In the genomic region with DNA sequence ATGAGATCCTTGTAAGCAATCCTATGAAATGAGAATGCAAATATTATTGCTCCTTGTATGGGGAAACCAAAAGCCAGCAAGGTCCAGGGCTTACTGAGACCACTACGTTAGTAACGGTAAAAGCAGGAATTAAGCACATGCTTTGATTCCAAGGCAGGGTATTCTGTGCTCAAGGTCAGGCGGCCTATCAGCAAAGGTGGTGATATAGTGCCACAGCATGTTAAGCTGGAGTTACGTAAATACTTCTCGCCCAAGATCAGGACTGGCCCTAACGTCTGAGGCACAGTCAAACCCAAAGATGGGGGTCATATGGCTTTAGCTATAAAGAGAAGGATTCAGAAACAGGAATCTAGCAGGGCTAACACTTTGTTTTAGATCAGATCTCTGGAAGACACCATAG, we compare ENCODE assay signal across 23 cellular contexts. TPM values are rescaled to one million over a fixed set of nuclear protein-coding genes. Genes with fewer than 3 reads are reported as not detected.
DNase-seq lines count a peak whose midpoint lies in the region; ATAC-seq, FAIRE-seq and TF ChIP-seq lines count a peak whose summit lies in the region.
"Had no signal": no experiment of that assay in that cellular context is flagged by ENCODE, and none has a peak within 500 bp of the region (broad histone marks: within the 10 kb centered on the region; RNA-seq: fewer than 3 reads in every experiment).

No MANE protein-coding gene starts in this region.

- H3K4me3 ChIP-seq in A673 (ENCODE audit: low read depth, low read length, poor library complexity, severe bottlenecking) = no peak overlapping the region
- H3K4me3 ChIP-seq in psoas muscle = no peak overlapping the region
- H3K4me3 ChIP-seq: BLaER1 treated with 17β-estradiol and CSF1 and Interleukin-3, amounts not matched to agents 10 nM and 100 nM; GM12878 had no signal

- peaks cover 16% of the 10 kb centered on the region for H3K9me3 ChIP-seq in A673 (ENCODE audit: low read depth, low read length, poor library complexity, severe bottlenecking)
- H3K9me3 ChIP-seq in psoas muscle = no peaks in the 10 kb centered on the region
- H3K9me3 ChIP-seq: BLaER1 treated with 17β-estradiol and CSF1 and Interleukin-3, amounts not matched to agents 10 nM and 100 nM; Caco-2 had no signal

- H3K27me3 ChIP-seq in A673 (replicated peaks; ENCODE audit: insufficient read depth, low read depth, low read length, poor library complexity) (no peaks in the 10 kb centered on the region), psoas muscle (ENCODE audit: insufficient read depth in 3 of 3, low read length in 2 of 3) (no peaks in the 10 kb centered on the region)
- H3K27me3 ChIP-seq: BLaER1 treated with 17β-estradiol and CSF1 and Interleukin-3, amounts not matched to agents 10 nM and 100 nM had no signal

- FAIRE-seq in GM12892 (lab: Jason Lieb, UNC) = peak; percentile 21
- FAIRE-seq: A204.1, D721Med, GM12878 had no signal

- no TSS peak for BruUV-seq in A673 (replicated peaks; lab: Mats Ljungman, UMichigan)

- 88 to 92% (median 90%) methylated on average over 6 of the region's 6 CpGs for WGBS in psoas muscle, 3 donors

- POLR2A ChIA-PET in A673 (lab: Charles Lee; ENCODE audit: low non-redundant PET) = no interaction called here
- POLR2A ChIA-PET in WTC11 (lab: Charles Lee) = no interaction called here

- ATAC-seq in WTC11 = no peak
- no peak for ATAC-seq in HG02870 (IDR thresholded peaks at IDR 0.05; ENCODE audit: unreplicated experiment)
- no peak for ATAC-seq in psoas muscle
- ATAC-seq: CD8-positive, alpha-beta T cell; GM12878 had no signal

- no peaks in the 10 kb centered on the region for H3K27me3 Mint-ChIP-seq in WTC11 (ENCODE audit: low read depth)
- H3K27me3 Mint-ChIP-seq in nephron progenitor cell (ENCODE audit: low read depth, poor library complexity) = no peaks in the 10 kb centered on the region
- no peaks in the 10 kb centered on the region for H3K27me3 Mint-ChIP-seq in activated T-cell treated with anti-CD3 and anti-CD28 coated beads, Interleukin-2, amount 50 U/mL, for 24 hours
- H3K27me3 Mint-ChIP-seq: B cell; CD4-positive, alpha-beta T cell had no signal

- DNase-seq in A673 (ENCODE audit: low spot score) (no peak), GM12892 (ENCODE audit: insufficient read length) (no peak), WTC11 (ENCODE audit: low spot score) (no peak), nephron progenitor cell (no peak), psoas muscle (no peak)
- DNase-seq in activated T-cell treated with anti-CD3 and anti-CD28 coated beads, Interleukin-2, amount 50 U/mL, for 24 hours = no peak
- DNase-seq: 8988T; AML-193; Caco-2; Calu3; CD4-positive, alpha-beta T cell; CD8-positive, alpha-beta T cell; DMS79; DND-41; EL; GDM1 had no signal

- peaks cover 21% of the 10 kb centered on the region for H3K36me3 ChIP-seq in A673 (ENCODE audit: insufficient read depth, low read length, poor library complexity, severe bottlenecking)
- H3K36me3 ChIP-seq in psoas muscle (ENCODE audit: insufficient read depth in 1 of 2, low read depth in 1 of 2) = no peaks in the 10 kb centered on the region

- no peaks in the 10 kb centered on the region for H3K9me3 Mint-ChIP-seq in WTC11
- no peaks in the 10 kb centered on the region for H3K9me3 Mint-ChIP-seq in nephron progenitor cell
- H3K9me3 Mint-ChIP-seq in activated T-cell treated with anti-CD3 and anti-CD28 coated beads, Interleukin-2, amount 50 U/mL, for 24 hours = no peaks in the 10 kb centered on the region
- H3K9me3 Mint-ChIP-seq: CD4-positive, alpha-beta T cell; CD8-positive, alpha-beta T cell had no signal

- H3K36me3 Mint-ChIP-seq in WTC11 = no peaks in the 10 kb centered on the region
- no peaks in the 10 kb centered on the region for H3K36me3 Mint-ChIP-seq in nephron progenitor cell (ENCODE audit: low read depth)
- H3K36me3 Mint-ChIP-seq in activated T-cell treated with anti-CD3 and anti-CD28 coated beads, Interleukin-2, amount 50 U/mL, for 24 hours (ENCODE audit: low read depth) = peaks cover 16% of the 10 kb centered on the region

- H3K27ac Mint-ChIP-seq in WTC11 (peak overlapping the region; percentile 2; the same call in 1 of the 2 replicates), nephron progenitor cell (peak overlapping the region; percentile 3)
- no peak overlapping the region for H3K27ac Mint-ChIP-seq in activated T-cell treated with anti-CD3 and anti-CD28 coated beads, Interleukin-2, amount 50 U/mL, for 24 hours
- H3K27ac Mint-ChIP-seq: B cell; CD4-positive, alpha-beta T cell; CD8-positive, alpha-beta T cell had no signal

- peak overlapping the region; percentile 99 for H3K27ac ChIP-seq in A673 (ENCODE audit: low read depth, low read length, poor library complexity, severe bottlenecking)
- no peak overlapping the region for H3K27ac ChIP-seq in psoas muscle
- H3K27ac ChIP-seq: BLaER1 treated with 17β-estradiol and CSF1 and Interleukin-3, amounts not matched to agents 10 nM and 100 nM; C4-2B had no signal

- TF ChIP-seq CTCF in A673 (conservative IDR thresholded peaks at IDR 0.05; ENCODE audit: low read depth, low read length) = no peak
- no peak for TF ChIP-seq CTCF in WTC11 (IDR thresholded peaks at IDR 0.05)
- TF ChIP-seq CTCF in nephron progenitor cell (IDR thresholded peaks at IDR 0.05) = no peak
- no peak for TF ChIP-seq CTCF in psoas muscle (IDR thresholded peaks at IDR 0.05)

- H3K4me3 Mint-ChIP-seq in WTC11 (no peak overlapping the region), nephron progenitor cell (no peak overlapping the region)
- H3K4me3 Mint-ChIP-seq in activated T-cell treated with anti-CD3 and anti-CD28 coated beads, Interleukin-2, amount 50 U/mL, for 24 hours = no peak overlapping the region
- H3K4me3 Mint-ChIP-seq: B cell; CD4-positive, alpha-beta T cell; CD8-positive, alpha-beta T cell had no signal

- H3K4me1 Mint-ChIP-seq in WTC11 (no peaks in the 10 kb centered on the region), nephron progenitor cell (peaks cover 13% of the 10 kb centered on the region)
- H3K4me1 Mint-ChIP-seq in activated T-cell treated with anti-CD3 and anti-CD28 coated beads, Interleukin-2, amount 50 U/mL, for 24 hours (ENCODE audit: low read depth) = peaks cover 42% of the 10 kb centered on the region
- H3K4me1 Mint-ChIP-seq: B cell had no signal

- intact Hi-C loops in A673 (cut with micrococcal nuclease; ENCODE audit: unreplicated experiment) = no loop called here
- intact Hi-C loops in psoas muscle (cut with DNase I) = no loop called here

- CTCF ChIA-PET in A673 (lab: Charles Lee) (no interaction called here), WTC11 (lab: Charles Lee) (no interaction called here)

- TF ChIP-seq POLR2A in GM12892 (IDR thresholded peaks at IDR 0.05; ENCODE audit: low read depth, low read length) = no peak

- H3K4me1 ChIP-seq in A673 (ENCODE audit: insufficient read depth, low read length, poor library complexity, severe bottlenecking) = peaks cover 77% of the 10 kb centered on the region
- no peaks in the 10 kb centered on the region for H3K4me1 ChIP-seq in psoas muscle
- H3K4me1 ChIP-seq: BLaER1 treated with 17β-estradiol and CSF1 and Interleukin-3, amounts not matched to agents 10 nM and 100 nM had no signal

TF ChIP-seq in WTC11, 78 proteins besides CTCF, POLR2A, EP300 and RAD21 (continues in another document):
- TF ChIP-seq, protein P1, sequence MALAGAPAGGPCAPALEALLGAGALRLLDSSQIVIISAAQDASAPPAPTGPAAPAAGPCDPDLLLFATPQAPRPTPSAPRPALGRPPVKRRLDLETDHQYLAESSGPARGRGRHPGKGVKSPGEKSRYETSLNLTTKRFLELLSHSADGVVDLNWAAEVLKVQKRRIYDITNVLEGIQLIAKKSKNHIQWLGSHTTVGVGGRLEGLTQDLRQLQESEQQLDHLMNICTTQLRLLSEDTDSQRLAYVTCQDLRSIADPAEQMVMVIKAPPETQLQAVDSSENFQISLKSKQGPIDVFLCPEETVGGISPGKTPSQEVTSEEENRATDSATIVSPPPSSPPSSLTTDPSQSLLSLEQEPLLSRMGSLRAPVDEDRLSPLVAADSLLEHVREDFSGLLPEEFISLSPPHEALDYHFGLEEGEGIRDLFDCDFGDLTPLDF (CRISPR knock-in tag; IDR thresholded peaks at IDR 0.05) = no peak
- TF ChIP-seq GRHL2 (CRISPR knock-in tag; IDR thresholded peaks at IDR 0.05; ENCODE audit: insufficient replicate concordance, severe bottlenecking) = no peak
- TF ChIP-seq, protein P2, sequence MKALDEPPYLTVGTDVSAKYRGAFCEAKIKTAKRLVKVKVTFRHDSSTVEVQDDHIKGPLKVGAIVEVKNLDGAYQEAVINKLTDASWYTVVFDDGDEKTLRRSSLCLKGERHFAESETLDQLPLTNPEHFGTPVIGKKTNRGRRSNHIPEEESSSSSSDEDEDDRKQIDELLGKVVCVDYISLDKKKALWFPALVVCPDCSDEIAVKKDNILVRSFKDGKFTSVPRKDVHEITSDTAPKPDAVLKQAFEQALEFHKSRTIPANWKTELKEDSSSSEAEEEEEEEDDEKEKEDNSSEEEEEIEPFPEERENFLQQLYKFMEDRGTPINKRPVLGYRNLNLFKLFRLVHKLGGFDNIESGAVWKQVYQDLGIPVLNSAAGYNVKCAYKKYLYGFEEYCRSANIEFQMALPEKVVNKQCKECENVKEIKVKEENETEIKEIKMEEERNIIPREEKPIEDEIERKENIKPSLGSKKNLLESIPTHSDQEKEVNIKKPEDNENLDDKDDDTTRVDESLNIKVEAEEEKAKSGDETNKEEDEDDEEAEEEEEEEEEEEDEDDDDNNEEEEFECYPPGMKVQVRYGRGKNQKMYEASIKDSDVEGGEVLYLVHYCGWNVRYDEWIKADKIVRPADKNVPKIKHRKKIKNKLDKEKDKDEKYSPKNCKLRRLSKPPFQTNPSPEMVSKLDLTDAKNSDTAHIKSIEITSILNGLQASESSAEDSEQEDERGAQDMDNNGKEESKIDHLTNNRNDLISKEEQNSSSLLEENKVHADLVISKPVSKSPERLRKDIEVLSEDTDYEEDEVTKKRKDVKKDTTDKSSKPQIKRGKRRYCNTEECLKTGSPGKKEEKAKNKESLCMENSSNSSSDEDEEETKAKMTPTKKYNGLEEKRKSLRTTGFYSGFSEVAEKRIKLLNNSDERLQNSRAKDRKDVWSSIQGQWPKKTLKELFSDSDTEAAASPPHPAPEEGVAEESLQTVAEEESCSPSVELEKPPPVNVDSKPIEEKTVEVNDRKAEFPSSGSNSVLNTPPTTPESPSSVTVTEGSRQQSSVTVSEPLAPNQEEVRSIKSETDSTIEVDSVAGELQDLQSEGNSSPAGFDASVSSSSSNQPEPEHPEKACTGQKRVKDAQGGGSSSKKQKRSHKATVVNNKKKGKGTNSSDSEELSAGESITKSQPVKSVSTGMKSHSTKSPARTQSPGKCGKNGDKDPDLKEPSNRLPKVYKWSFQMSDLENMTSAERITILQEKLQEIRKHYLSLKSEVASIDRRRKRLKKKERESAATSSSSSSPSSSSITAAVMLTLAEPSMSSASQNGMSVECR (CRISPR knock-in tag; IDR thresholded peaks at IDR 0.05; ENCODE audit: borderline replicate concordance) = no peak
- TF ChIP-seq FOXJ3 (CRISPR knock-in tag; IDR thresholded peaks at IDR 0.05; ENCODE audit: borderline replicate concordance) = no peak
- no peak for TF ChIP-seq TCF7 (CRISPR knock-in tag; IDR thresholded peaks at IDR 0.05; ENCODE audit: low read depth)
- TF ChIP-seq ZNF416 (CRISPR knock-in tag; IDR thresholded peaks at IDR 0.05) = no peak

RNA-seq across cellular contexts. Expression of a gene that starts 27.6 kb away (rescaled TPM):
- total RNA-seq in A673 (2021) (37.1 and 41.1 TPM in 2 replicates), WTC11 (2021) (3.3 to 5.0 TPM (median 4.1 TPM) in 3 replicates), psoas muscle (1 to 10 TPM; 2.6 to 5.7 (median 4.3) TPM)
- 9.1 TPM for polyA plus RNA-seq in GM12892 (2012; ENCODE audit: missing spikeins)
- 1 to 10 TPM; 1.3 to 3.9 (median 2.4) TPM for polyA plus RNA-seq in psoas muscle
